In genomic region chr5:76037736-76038151, GRCh38 we compare ENCODE assay signal across 7 cellular contexts.
A peak's percentile ranks its signal among the peaks of the same experiment; 100 is the strongest.
DNase-seq lines count a peak whose midpoint lies in the region; ATAC-seq and TF ChIP-seq lines count a peak whose summit lies in the region.
"Not testable (repeated sequence)": the region's sequence is repeated elsewhere in the genome, so short reads cannot be mapped to it uniquely, and the experiment has no call there.

No MANE protein-coding gene starts in this region.

- H3K36me3 ChIP-seq in ES-I3 (ENCODE audit: insufficient read depth, low read length): not testable (repeated sequence)

- peak overlapping the region; percentile 20 for H3K4me3 ChIP-seq in iPS-11a (ENCODE audit: low read depth, low read length)

- DNase-seq in NCI-H1436 (lab: John Stamatoyannopoulos, UW) (peak; percentile 9), nephron progenitor cell (peak; percentile 3)
- peak; percentile 20 for DNase-seq in activated T-cell treated with anti-CD3 and anti-CD28 coated beads, Interleukin-2, amount 50 U/mL, for 1 hour
- DNase-seq in activated naive CD8-positive, alpha-beta T cell treated with anti-CD3 and anti-CD28 coated beads, Interleukin-2, amount 50 U/mL, for 24 hours: peak; percentile 4

- not testable (repeated sequence) for ATAC-seq in activated naive CD8-positive, alpha-beta T cell treated with anti-CD3 and anti-CD28 coated beads, Interleukin-2, amount 50 U/mL, for 24 hours

- H3K27ac Mint-ChIP-seq in T-helper 1 cell treated with Interleukin-12 subunit alpha and Interleukin-12 subunit beta and Interleukin-4 antibody, amounts not matched to agents 30 μg/mL and 1 μg/mL, for 36 hours; activated naive CD8-positive, alpha-beta T cell treated with anti-CD3 and anti-CD28 coated beads, Interleukin-2, amount 50 U/mL, for 24 hours; nephron progenitor cell: not testable (repeated sequence)

- H3K9me3 Mint-ChIP-seq in T-helper 1 cell treated with Interleukin-12 subunit alpha and Interleukin-12 subunit beta and Interleukin-4 antibody, amounts not matched to agents 30 μg/mL and 1 μg/mL, for 36 hours; activated naive CD8-positive, alpha-beta T cell treated with anti-CD3 and anti-CD28 coated beads, Interleukin-2, amount 50 U/mL, for 24 hours; nephron progenitor cell: not testable (repeated sequence)

- not testable (repeated sequence) for H3K9me3 ChIP-seq in ES-I3 (ENCODE audit: control insufficient read depth, insufficient read depth, low read length)

- H3K4me3 Mint-ChIP-seq in T-helper 1 cell treated with Interleukin-12 subunit alpha and Interleukin-12 subunit beta and Interleukin-4 antibody, amounts not matched to agents 30 μg/mL and 1 μg/mL, for 36 hours: peak overlapping the region; percentile 62
- peak overlapping the region; percentile 43 for H3K4me3 Mint-ChIP-seq in activated naive CD8-positive, alpha-beta T cell treated with anti-CD3 and anti-CD28 coated beads, Interleukin-2, amount 50 U/mL, for 24 hours
- peak overlapping the region; percentile 66 for H3K4me3 Mint-ChIP-seq in nephron progenitor cell

- peak overlapping the region; percentile 56 for H3K9ac ChIP-seq in ES-I3 (ENCODE audit: low read depth, low read length)

- peaks cover 18% of the 10 kb centered on the region for H3K27me3 Mint-ChIP-seq in T-helper 1 cell treated with Interleukin-12 subunit alpha and Interleukin-12 subunit beta and Interleukin-4 antibody, amounts not matched to agents 30 μg/mL and 1 μg/mL, for 36 hours (ENCODE audit: low read depth)
- peaks cover 22% of the 10 kb centered on the region for H3K27me3 Mint-ChIP-seq in activated naive CD8-positive, alpha-beta T cell treated with anti-CD3 and anti-CD28 coated beads, Interleukin-2, amount 50 U/mL, for 24 hours
- peaks cover 23% of the 10 kb centered on the region for H3K27me3 Mint-ChIP-seq in nephron progenitor cell (ENCODE audit: low read depth, poor library complexity)

- H3K4me1 Mint-ChIP-seq in T-helper 1 cell treated with Interleukin-12 subunit alpha and Interleukin-12 subunit beta and Interleukin-4 antibody, amounts not matched to agents 30 μg/mL and 1 μg/mL, for 36 hours (ENCODE audit: low read depth); activated naive CD8-positive, alpha-beta T cell treated with anti-CD3 and anti-CD28 coated beads, Interleukin-2, amount 50 U/mL, for 24 hours; nephron progenitor cell: not testable (repeated sequence)

- TF ChIP-seq CTCF in nephron progenitor cell (IDR thresholded peaks at IDR 0.05): not testable (repeated sequence)

- H3K4me1 ChIP-seq in ES-I3 (ENCODE audit: insufficient read depth, low read length): not testable (repeated sequence)

- not testable (repeated sequence) for H3K36me3 Mint-ChIP-seq in T-helper 1 cell treated with Interleukin-12 subunit alpha and Interleukin-12 subunit beta and Interleukin-4 antibody, amounts not matched to agents 30 μg/mL and 1 μg/mL, for 36 hours (ENCODE audit: low read depth); activated naive CD8-positive, alpha-beta T cell treated with anti-CD3 and anti-CD28 coated beads, Interleukin-2, amount 50 U/mL, for 24 hours (ENCODE audit: low read depth); nephron progenitor cell (ENCODE audit: low read depth)
